In the genomic region with DNA sequence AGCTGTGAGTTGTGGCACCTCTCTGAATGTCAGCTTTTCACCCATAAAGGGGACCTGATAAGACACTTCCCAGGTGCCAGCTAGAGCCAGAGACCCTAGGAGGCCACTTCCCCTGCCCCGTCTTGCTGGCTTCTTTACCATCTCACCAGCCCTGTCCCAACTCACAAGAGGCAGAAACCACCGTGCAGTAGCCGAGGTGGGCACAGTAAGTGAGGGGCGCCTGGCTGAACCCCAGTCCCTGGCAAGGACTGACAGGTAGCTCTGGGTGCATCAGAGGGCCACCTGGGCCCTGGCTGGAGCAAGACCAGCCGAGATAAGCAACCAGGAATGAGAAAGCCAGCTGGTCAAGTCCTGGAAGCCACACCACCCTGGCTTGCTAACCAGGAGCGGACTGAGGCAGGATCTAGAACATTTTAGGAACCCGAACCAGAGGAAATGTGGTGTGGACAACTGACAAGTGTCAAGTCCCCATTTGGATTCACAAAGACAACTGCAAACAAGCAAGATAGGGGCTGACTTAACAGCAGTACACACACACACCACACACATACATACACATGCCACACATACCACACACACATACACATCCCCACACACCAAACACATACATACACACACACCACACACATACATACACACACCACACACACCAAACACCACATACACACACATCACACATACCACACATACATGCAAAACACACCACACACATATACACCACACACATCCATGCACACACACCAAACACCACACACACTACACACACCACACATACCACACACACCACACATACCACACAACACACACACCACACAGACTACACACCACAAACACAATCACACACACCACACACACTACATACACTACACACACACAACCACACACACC, we compare ENCODE assay signal across 17 cellular contexts. TPM values are rescaled to one million over a fixed set of nuclear protein-coding genes. Genes with fewer than 3 reads are reported as not detected.
DNase-seq lines count a peak whose midpoint lies in the region; ATAC-seq, FAIRE-seq and TF ChIP-seq lines count a peak whose summit lies in the region.
"Had no signal": no experiment of that assay in that cellular context is flagged by ENCODE, and none has a peak within 500 bp of the region (broad histone marks: within the 10 kb centered on the region; RNA-seq: fewer than 3 reads in every experiment).

No MANE protein-coding gene starts in this region.

- ATAC-seq in WTC11 (no peak), HG02759 (IDR thresholded peaks at IDR 0.05; ENCODE audit: unreplicated experiment) (no peak)
- ATAC-seq: sciatic nerve had no signal

- no peak for TF ChIP-seq CTCF in WTC11 (IDR thresholded peaks at IDR 0.05)

- DNase-seq in AG20443 (ENCODE audit: low spot score) (peak; percentile 13), GM12892 (ENCODE audit: insufficient read length) (peak; percentile 11), WTC11 (ENCODE audit: low spot score) (no peak), iPS-NIHi11 (ENCODE audit: low spot score) (peak; percentile 4), COR-L47 (lab: John Stamatoyannopoulos, UW) (no peak), NCI-H2171 treated with DMSO at 0.1 percent for 48 hours (lab: John Stamatoyannopoulos, UW) (no peak), DMS79 treated with DMSO at 0.1 percent for 48 hours (lab: John Stamatoyannopoulos, UW) (no peak)
- DNase-seq: activated naive CD4-positive, alpha-beta T cell treated with Interleukin-2 at 50 U/mL for 16 hours; AML-193; hippocampal formation; Karpas-422; NCI-H146; NCI-H226; Right ventricle myocardium superior had no signal

- POLR2A ChIA-PET in WTC11 (lab: Charles Lee), result no interaction called here

- peak; percentile 86 for FAIRE-seq in GM12892 (lab: Jason Lieb, UNC)

- peak overlapping the region; percentile 1 for H3K27ac Mint-ChIP-seq in WTC11
- H3K27ac Mint-ChIP-seq: brain had no signal

- H3K9me3 Mint-ChIP-seq in WTC11, result peaks cover 7% of the 10 kb centered on the region; the same call in 1 of the 2 replicates
- H3K9me3 Mint-ChIP-seq: brain had no signal

- H3K4me1 Mint-ChIP-seq in WTC11, result no peaks in the 10 kb centered on the region
- H3K4me1 Mint-ChIP-seq: brain had no signal

- H3K36me3 Mint-ChIP-seq in WTC11, result peaks cover 45% of the 10 kb centered on the region
- H3K36me3 Mint-ChIP-seq: brain had no signal

- no peak for TF ChIP-seq POLR2A in GM12892 (IDR thresholded peaks at IDR 0.05; ENCODE audit: low read depth, low read length)

- CTCF ChIA-PET in WTC11 (lab: Charles Lee), result interaction anchor here (0.9 to 1.1 kb wide), 3 partner anchors 20 to 148 kb away, joined by 3 to 4 read pairs (median 3); no protein-coding TSS in a partner anchor

- H3K4me3 Mint-ChIP-seq in WTC11, result no peak overlapping the region

- no peaks in the 10 kb centered on the region for H3K27me3 Mint-ChIP-seq in WTC11 (ENCODE audit: low read depth)
- H3K27me3 Mint-ChIP-seq: brain had no signal

TF ChIP-seq in WTC11, 78 proteins besides CTCF, POLR2A, EP300 and RAD21:
- TF ChIP-seq, protein P1, sequence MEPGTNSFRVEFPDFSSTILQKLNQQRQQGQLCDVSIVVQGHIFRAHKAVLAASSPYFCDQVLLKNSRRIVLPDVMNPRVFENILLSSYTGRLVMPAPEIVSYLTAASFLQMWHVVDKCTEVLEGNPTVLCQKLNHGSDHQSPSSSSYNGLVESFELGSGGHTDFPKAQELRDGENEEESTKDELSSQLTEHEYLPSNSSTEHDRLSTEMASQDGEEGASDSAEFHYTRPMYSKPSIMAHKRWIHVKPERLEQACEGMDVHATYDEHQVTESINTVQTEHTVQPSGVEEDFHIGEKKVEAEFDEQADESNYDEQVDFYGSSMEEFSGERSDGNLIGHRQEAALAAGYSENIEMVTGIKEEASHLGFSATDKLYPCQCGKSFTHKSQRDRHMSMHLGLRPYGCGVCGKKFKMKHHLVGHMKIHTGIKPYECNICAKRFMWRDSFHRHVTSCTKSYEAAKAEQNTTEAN (CRISPR knock-in tag; IDR thresholded peaks at IDR 0.05), result no peak

RNA-seq across cellular contexts. Expression of a gene that starts 20.8 kb away (rescaled TPM):
- polyA plus RNA-seq in GM12892 (2012; ENCODE audit: missing spikeins), result 0.30 TPM
- 35.1 to 42.0 TPM (median 36.5 TPM) in 3 replicates for total RNA-seq in WTC11 (2021)
- total RNA-seq: sciatic nerve had no signal

Comparison
In these comparisons a context has a peak if more than half of its experiments do, and no peak if none do; other contexts are left out.
1. DNase-seq: peak in AG20443 (single experiment), GM12892 (single experiment) and iPS-NIHi11 (single experiment); none in WTC11 (single experiment), COR-L47 (single experiment), NCI-H2171 treated with DMSO at 0.1 percent for 48 hours (single experiment) and DMS79 treated with DMSO at 0.1 percent for 48 hours (single experiment).